In genomic region chr5:173890195-173890951, GRCh38 we compare ENCODE assay signal across 8 cellular contexts. TPM values are rescaled to one million over a fixed set of nuclear protein-coding genes. Genes with fewer than 3 reads are reported as not detected.
A peak's percentile ranks its signal among the peaks of the same experiment; 100 is the strongest.
DNase-seq lines count a peak whose midpoint lies in the region; ATAC-seq, FAIRE-seq and TF ChIP-seq lines count a peak whose summit lies in the region.

No MANE protein-coding gene starts in this region.

- H3K4me3 ChIP-seq in AG04449 (ENCODE audit: low read depth, low read length) (peak overlapping the region; percentile 62), WERI-Rb-1 (ENCODE audit: low read depth, low read length) (peak overlapping the region; percentile 53), pancreas (peak overlapping the region; percentile 2 to 82 (median 71))

- POLR2A ChIA-PET in AG04449 (lab: Yijun Ruan, JAX) = interaction anchor here (0.6 to 1.5 kb wide), 5 partner anchors 10 to 79 kb away, joined by 3 read pairs; no protein-coding TSS in a partner anchor

- CTCF ChIA-PET in AG04449 (lab: Yijun Ruan, JAX) = interaction anchor here (0.6 to 2.9 kb wide), 9 partner anchors 9 to 272 kb away, joined by 3 to 15 read pairs (median 3); no protein-coding TSS in a partner anchor

- H3K9me3 ChIP-seq in WERI-Rb-1 (ENCODE audit: severe bottlenecking) = no peaks in the 10 kb centered on the region
- H3K9me3 ChIP-seq in pancreas = no peaks in the 10 kb centered on the region

- intact Hi-C loops in pancreas (cut with DNase I) = loop anchor here in 1 of 3 donors (10.0 kb wide), 1 partner anchor 266 kb away; no protein-coding TSS in a partner anchor

- H3K27me3 ChIP-seq in WERI-Rb-1 (ENCODE audit: insufficient read depth, low read depth, severe bottlenecking) = no peaks in the 10 kb centered on the region
- no peaks in the 10 kb centered on the region for H3K27me3 ChIP-seq in pancreas

- H3K27ac ChIP-seq in WERI-Rb-1 = peak overlapping the region; percentile 27
- H3K27ac ChIP-seq in pancreas = peak overlapping the region in 3 of 4 donors; percentile 59 to 97 (median 89)

- no peaks in the 10 kb centered on the region for H3K36me3 ChIP-seq in WERI-Rb-1
- no peaks in the 10 kb centered on the region for H3K36me3 ChIP-seq in pancreas

- FAIRE-seq in pancreas (lab: Jason Lieb, UNC) = no peak

- peaks cover 4 to 27% (median 19%) of the 10 kb centered on the region in 3 donors for H3K4me1 ChIP-seq in pancreas

- no peak for TF ChIP-seq CTCF in AG04449 (IDR thresholded peaks at IDR 0.05; ENCODE audit: insufficient read depth, low read length, missing control alignments)
- TF ChIP-seq CTCF in WERI-Rb-1 (IDR thresholded peaks at IDR 0.05; ENCODE audit: low read depth, low read length) = no peak
- TF ChIP-seq CTCF in pancreas (IDR thresholded peaks at IDR 0.05) = no peak

- DNase-seq in AG04449 (ENCODE audit: low read depth, low spot score) (no peak), HCEC 1CT (peak; percentile 22), WERI-Rb-1 (peak; percentile 29), globus pallidus (ENCODE audit: low spot score) (peak; percentile 79), pancreas (peak; percentile 25 to 70 (median 50)), NCI-H1436 (lab: John Stamatoyannopoulos, UW) (no peak), cortex of kidney (lab: John Stamatoyannopoulos, UW) (no peak)
- no peak for DNase-seq in stimulated activated CD4-positive, alpha-beta T cell treated with anti-CD3 and anti-CD28 coated beads, Interleukin-2, amount 100 ng/mL, for 48 hours

- 5 to 8% methylated on average over 19 of the region's 19 CpGs for WGBS in pancreas, 2 donors

- ATAC-seq in pancreas = peak in 3 of 4 donors; percentile 4 to 9 (median 7)

RNA-seq across cellular contexts. Expression of gene CPEB4, which starts 2.2 kb away (rescaled TPM):
- total RNA-seq in pancreas = 10 to 100 TPM; 24.3 to 51.2 (median 30.0) TPM
- 10 to 100 TPM; 11.6 to 15.9 TPM for polyA plus RNA-seq in pancreas

Comparison
In these comparisons a context has a peak if more than half of its experiments do, and no peak if none do; other contexts are left out.
1. DNase-seq: peak in HCEC 1CT (single experiment), WERI-Rb-1 (single experiment), globus pallidus (single experiment) and pancreas (6 of 6); none in AG04449 (single experiment), NCI-H1436 (single experiment), stimulated activated CD4-positive, alpha-beta T cell treated with anti-CD3 and anti-CD28 coated beads, Interleukin-2, amount 100 ng/mL, for 48 hours (0 of 2) and cortex of kidney (single experiment).
2. Peak in every context shown above with its lines, with median percentiles within 50 percentile points of each other: H3K4me3 ChIP-seq.